1 cellular context compared by ENCODE assay signal in the genomic region with DNA sequence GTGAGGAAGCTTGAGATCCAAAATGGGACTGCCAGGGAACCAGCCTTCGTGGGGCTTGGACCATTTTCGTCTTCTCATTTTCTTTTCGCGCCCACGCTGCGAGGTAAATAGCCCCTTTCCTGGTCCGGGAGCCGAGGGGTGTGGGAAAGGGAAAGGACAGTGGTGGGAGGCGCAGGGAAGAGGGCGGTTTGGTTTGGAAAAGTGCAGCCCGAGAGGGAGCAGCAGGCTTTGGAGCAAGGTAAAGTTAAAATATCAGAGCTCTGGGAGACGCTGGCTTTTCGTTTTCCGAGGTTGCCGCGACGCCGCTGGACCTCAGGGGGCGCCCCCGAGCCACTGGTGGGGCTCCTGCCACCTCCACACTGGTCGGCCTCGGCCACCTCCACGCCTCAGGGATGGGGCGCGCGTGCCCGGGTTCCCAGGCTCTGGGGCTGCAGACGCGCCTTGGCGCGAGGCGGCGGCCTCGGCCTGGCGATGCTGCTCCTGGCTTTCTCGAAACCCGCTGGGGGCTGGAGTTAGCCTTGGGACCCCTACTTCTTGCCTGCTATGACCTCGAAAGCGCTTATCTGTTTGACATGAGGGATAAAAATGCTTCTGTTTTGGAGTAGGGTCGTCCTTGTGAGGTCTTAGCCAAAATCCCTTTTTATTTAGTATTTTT.
A peak's percentile ranks its signal among the peaks of the same experiment; 100 is the strongest.
TF ChIP-seq lines count a peak whose summit lies in the region.

No MANE protein-coding gene starts in this region.

TF ChIP-seq in WTC11, 78 proteins besides CTCF, POLR2A, EP300 and RAD21 (continued from another document):
- TF ChIP-seq, protein P1, sequence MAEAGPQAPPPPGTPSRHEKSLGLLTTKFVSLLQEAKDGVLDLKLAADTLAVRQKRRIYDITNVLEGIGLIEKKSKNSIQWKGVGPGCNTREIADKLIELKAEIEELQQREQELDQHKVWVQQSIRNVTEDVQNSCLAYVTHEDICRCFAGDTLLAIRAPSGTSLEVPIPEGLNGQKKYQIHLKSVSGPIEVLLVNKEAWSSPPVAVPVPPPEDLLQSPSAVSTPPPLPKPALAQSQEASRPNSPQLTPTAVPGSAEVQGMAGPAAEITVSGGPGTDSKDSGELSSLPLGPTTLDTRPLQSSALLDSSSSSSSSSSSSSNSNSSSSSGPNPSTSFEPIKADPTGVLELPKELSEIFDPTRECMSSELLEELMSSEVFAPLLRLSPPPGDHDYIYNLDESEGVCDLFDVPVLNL (CRISPR knock-in tag; IDR thresholded peaks at IDR 0.05; ENCODE audit: borderline replicate concordance, low read depth): no peak
- TF ChIP-seq, protein P2, sequence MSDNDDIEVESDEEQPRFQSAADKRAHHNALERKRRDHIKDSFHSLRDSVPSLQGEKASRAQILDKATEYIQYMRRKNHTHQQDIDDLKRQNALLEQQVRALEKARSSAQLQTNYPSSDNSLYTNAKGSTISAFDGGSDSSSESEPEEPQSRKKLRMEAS (CRISPR knock-in tag; IDR thresholded peaks at IDR 0.05): peak; percentile 59; the same call in 1 of the 2 replicates
- TF ChIP-seq TCF7 (CRISPR knock-in tag; IDR thresholded peaks at IDR 0.05; ENCODE audit: low read depth) (no peak), NFATC4 (CRISPR knock-in tag; IDR thresholded peaks at IDR 0.05) (no peak), RORB (CRISPR knock-in tag; IDR thresholded peaks at IDR 0.05) (no peak), NR1H2 (CRISPR knock-in tag; IDR thresholded peaks at IDR 0.05) (no peak), TP53 (CRISPR knock-in tag; IDR thresholded peaks at IDR 0.05) (no peak)
- TF ChIP-seq, protein P3, sequence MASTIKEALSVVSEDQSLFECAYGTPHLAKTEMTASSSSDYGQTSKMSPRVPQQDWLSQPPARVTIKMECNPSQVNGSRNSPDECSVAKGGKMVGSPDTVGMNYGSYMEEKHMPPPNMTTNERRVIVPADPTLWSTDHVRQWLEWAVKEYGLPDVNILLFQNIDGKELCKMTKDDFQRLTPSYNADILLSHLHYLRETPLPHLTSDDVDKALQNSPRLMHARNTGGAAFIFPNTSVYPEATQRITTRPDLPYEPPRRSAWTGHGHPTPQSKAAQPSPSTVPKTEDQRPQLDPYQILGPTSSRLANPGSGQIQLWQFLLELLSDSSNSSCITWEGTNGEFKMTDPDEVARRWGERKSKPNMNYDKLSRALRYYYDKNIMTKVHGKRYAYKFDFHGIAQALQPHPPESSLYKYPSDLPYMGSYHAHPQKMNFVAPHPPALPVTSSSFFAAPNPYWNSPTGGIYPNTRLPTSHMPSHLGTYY (CRISPR knock-in tag; IDR thresholded peaks at IDR 0.05): 0 out of 2 replicates have a peak, but pooled peaks have one; percentile 62
